ENCODE assay signal across 10 cellular contexts in the genomic region with DNA sequence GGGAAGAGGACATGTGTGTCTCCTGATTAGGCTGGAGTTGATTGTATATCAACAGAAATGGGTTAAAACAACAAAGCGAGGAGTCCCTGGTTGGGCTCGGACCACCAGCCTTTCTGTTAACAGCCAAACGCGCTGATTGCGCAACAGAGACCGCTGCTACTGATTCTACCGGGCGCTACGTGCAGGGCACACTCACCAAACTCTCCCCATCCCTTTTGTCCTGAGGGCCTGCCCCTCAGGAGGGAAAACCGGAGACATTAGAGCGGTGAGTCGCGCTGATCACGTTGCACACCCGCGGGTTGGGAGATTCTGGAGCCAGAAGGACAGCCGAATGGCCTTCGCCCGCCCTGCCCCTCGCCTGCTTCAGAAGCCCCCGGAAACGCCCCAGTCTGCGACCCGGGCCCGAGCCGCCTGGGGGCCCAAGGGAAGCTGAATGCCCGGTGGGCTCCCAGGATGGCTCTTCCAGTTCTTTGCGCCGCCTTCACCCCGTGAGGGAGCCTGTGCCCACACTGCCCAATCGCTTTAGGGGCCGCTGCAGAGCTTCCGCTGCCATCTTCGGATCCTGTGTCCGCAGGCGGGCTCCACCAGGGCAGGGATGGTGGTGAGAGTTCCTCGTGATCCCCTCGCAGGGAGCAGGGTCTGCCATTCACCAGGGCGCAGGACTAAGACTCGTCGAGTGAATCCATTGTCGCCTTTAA.
DNase-seq lines count a peak whose midpoint lies in the region; ATAC-seq and TF ChIP-seq lines count a peak whose summit lies in the region.
"Had no signal": no experiment of that assay in that cellular context is flagged by ENCODE, and none has a peak within 500 bp of the region (broad histone marks: within the 10 kb centered on the region; RNA-seq: fewer than 3 reads in every experiment).

No MANE protein-coding gene starts in this region.

- H3K36me3 ChIP-seq in iPS-18a (ENCODE audit: control insufficient read depth, low read depth, low read length) = no peaks in the 10 kb centered on the region
- H3K36me3 ChIP-seq: thyroid gland had no signal

- H3K9me3 Mint-ChIP-seq in activated T-cell treated with anti-CD3 and anti-CD28 coated beads, Interleukin-2, amount 50 U/mL, for 72 hours = no peaks in the 10 kb centered on the region
- H3K9me3 Mint-ChIP-seq in activated CD8-positive, alpha-beta T cell treated with anti-CD3 and anti-CD28 coated beads for 36 hours = peaks cover 4% of the 10 kb centered on the region
- peaks cover 3% of the 10 kb centered on the region for H3K9me3 Mint-ChIP-seq in stimulated activated memory B cell treated with anti-CD40 and anti-IgM and Interleukin-4, amounts not matched to agents 10 μg/mL and 1 μg/mL and 100 μg/mL, for 72 hours

- H3K27me3 ChIP-seq in iPS-18a (ENCODE audit: control insufficient read depth, insufficient read depth, low read length) = peaks cover 35% of the 10 kb centered on the region

- intact Hi-C loops in activated CD8-positive, alpha-beta T cell treated with anti-CD3 and anti-CD28 coated beads for 36 hours (cut with micrococcal nuclease) = no loop called here

- no peak for DNase-seq in activated T-cell treated with anti-CD3 and anti-CD28 coated beads, Interleukin-2, amount 50 U/mL, for 72 hours
- DNase-seq in activated T-cell treated with anti-CD3 and anti-CD28 coated beads, Interleukin-2, amount 50 U/mL, for 48 hours = no peak
- DNase-seq in activated CD8-positive, alpha-beta T cell treated with anti-CD3 and anti-CD28 coated beads for 36 hours = no peak
- DNase-seq in superior temporal gyrus (ENCODE audit: extremely low spot score) = no peak
- DNase-seq: NCI-H1105, thyroid gland had no signal

- H3K27ac Mint-ChIP-seq in activated T-cell treated with anti-CD3 and anti-CD28 coated beads, Interleukin-2, amount 50 U/mL, for 72 hours = peak overlapping the region; percentile 90
- H3K27ac Mint-ChIP-seq in activated CD8-positive, alpha-beta T cell treated with anti-CD3 and anti-CD28 coated beads for 36 hours = peak overlapping the region; percentile 85
- peak overlapping the region; percentile 95 for H3K27ac Mint-ChIP-seq in stimulated activated memory B cell treated with anti-CD40 and anti-IgM and Interleukin-4, amounts not matched to agents 10 μg/mL and 1 μg/mL and 100 μg/mL, for 72 hours

- H3K36me3 Mint-ChIP-seq in activated T-cell treated with anti-CD3 and anti-CD28 coated beads, Interleukin-2, amount 50 U/mL, for 72 hours (ENCODE audit: insufficient read depth in 2 of 2) = peaks cover 0 to 4% of the 10 kb centered on the region in 2 donors
- H3K36me3 Mint-ChIP-seq in activated CD8-positive, alpha-beta T cell treated with anti-CD3 and anti-CD28 coated beads for 36 hours (ENCODE audit: low read depth) = no peaks in the 10 kb centered on the region
- no peaks in the 10 kb centered on the region for H3K36me3 Mint-ChIP-seq in stimulated activated memory B cell treated with anti-CD40 and anti-IgM and Interleukin-4, amounts not matched to agents 10 μg/mL and 1 μg/mL and 100 μg/mL, for 72 hours

- peaks cover 53% of the 10 kb centered on the region for H3K4me1 Mint-ChIP-seq in activated T-cell treated with anti-CD3 and anti-CD28 coated beads, Interleukin-2, amount 50 U/mL, for 72 hours (ENCODE audit: low read depth)
- peaks cover 31% of the 10 kb centered on the region for H3K4me1 Mint-ChIP-seq in activated CD8-positive, alpha-beta T cell treated with anti-CD3 and anti-CD28 coated beads for 36 hours (ENCODE audit: low read depth)
- H3K4me1 Mint-ChIP-seq in stimulated activated memory B cell treated with anti-CD40 and anti-IgM and Interleukin-4, amounts not matched to agents 10 μg/mL and 1 μg/mL and 100 μg/mL, for 72 hours = peaks cover 33% of the 10 kb centered on the region

- H3K9me3 ChIP-seq in iPS-18a (ENCODE audit: control insufficient read depth, low read depth, low read length) = no peaks in the 10 kb centered on the region
- H3K9me3 ChIP-seq: thyroid gland had no signal

- no peaks in the 10 kb centered on the region for H3K4me1 ChIP-seq in iPS-18a (ENCODE audit: control insufficient read depth, low read depth, low read length)

- H3K9ac ChIP-seq in iPS-18a (ENCODE audit: low read length) = no peak overlapping the region

- H3K27me3 Mint-ChIP-seq in activated T-cell treated with anti-CD3 and anti-CD28 coated beads, Interleukin-2, amount 50 U/mL, for 72 hours (ENCODE audit: low read depth) = peaks cover 37% of the 10 kb centered on the region
- H3K27me3 Mint-ChIP-seq in activated CD8-positive, alpha-beta T cell treated with anti-CD3 and anti-CD28 coated beads for 36 hours = peaks cover 26% of the 10 kb centered on the region
- H3K27me3 Mint-ChIP-seq in stimulated activated memory B cell treated with anti-CD40 and anti-IgM and Interleukin-4, amounts not matched to agents 10 μg/mL and 1 μg/mL and 100 μg/mL, for 72 hours = no peaks in the 10 kb centered on the region

- POLR2A ChIA-PET in activated CD8-positive, alpha-beta T cell treated with anti-CD3 and anti-CD28 coated beads for 36 hours (lab: Charles Lee) = interaction anchor here (2.4 kb wide), 2 partner anchors 18 to 54 kb away, joined by 14 to 28 read pairs; no protein-coding TSS in a partner anchor

- H3K4me3 Mint-ChIP-seq in activated T-cell treated with anti-CD3 and anti-CD28 coated beads, Interleukin-2, amount 50 U/mL, for 72 hours = peak overlapping the region; percentile 97 to 98
- peak overlapping the region; percentile 73 for H3K4me3 Mint-ChIP-seq in activated CD8-positive, alpha-beta T cell treated with anti-CD3 and anti-CD28 coated beads for 36 hours
- peak overlapping the region; percentile 98 for H3K4me3 Mint-ChIP-seq in stimulated activated memory B cell treated with anti-CD40 and anti-IgM and Interleukin-4, amounts not matched to agents 10 μg/mL and 1 μg/mL and 100 μg/mL, for 72 hours

- H3K4me3 ChIP-seq in iPS-18a (ENCODE audit: low read length) = peak overlapping the region; percentile 63
- H3K4me3 ChIP-seq: thyroid gland had no signal

- CTCF ChIA-PET in activated CD8-positive, alpha-beta T cell treated with anti-CD3 and anti-CD28 coated beads for 36 hours (lab: Charles Lee) = no interaction called here

- no peak for TF ChIP-seq CTCF in activated CD8-positive, alpha-beta T cell treated with anti-CD3 and anti-CD28 coated beads for 36 hours (IDR thresholded peaks at IDR 0.05)

- ATAC-seq in activated T-cell treated with anti-CD3 and anti-CD28 coated beads, Interleukin-2, amount 50 U/mL, for 72 hours (replicated peaks in 1 of 2) = no peak
- no peak for ATAC-seq in activated CD8-positive, alpha-beta T cell treated with anti-CD3 and anti-CD28 coated beads for 36 hours
- ATAC-seq in stimulated activated memory B cell treated with anti-CD40 and anti-IgM and Interleukin-4, amounts not matched to agents 10 μg/mL and 1 μg/mL and 100 μg/mL, for 72 hours = no peak
- ATAC-seq in HG03439 (IDR thresholded peaks at IDR 0.05; ENCODE audit: unreplicated experiment) = no peak
- no peak for ATAC-seq in GM21367 (IDR thresholded peaks at IDR 0.05; ENCODE audit: unreplicated experiment)

- H3K27ac ChIP-seq in iPS-18a (ENCODE audit: low read length) = no peak overlapping the region
- H3K27ac ChIP-seq: thyroid gland had no signal
